In the genomic region with DNA sequence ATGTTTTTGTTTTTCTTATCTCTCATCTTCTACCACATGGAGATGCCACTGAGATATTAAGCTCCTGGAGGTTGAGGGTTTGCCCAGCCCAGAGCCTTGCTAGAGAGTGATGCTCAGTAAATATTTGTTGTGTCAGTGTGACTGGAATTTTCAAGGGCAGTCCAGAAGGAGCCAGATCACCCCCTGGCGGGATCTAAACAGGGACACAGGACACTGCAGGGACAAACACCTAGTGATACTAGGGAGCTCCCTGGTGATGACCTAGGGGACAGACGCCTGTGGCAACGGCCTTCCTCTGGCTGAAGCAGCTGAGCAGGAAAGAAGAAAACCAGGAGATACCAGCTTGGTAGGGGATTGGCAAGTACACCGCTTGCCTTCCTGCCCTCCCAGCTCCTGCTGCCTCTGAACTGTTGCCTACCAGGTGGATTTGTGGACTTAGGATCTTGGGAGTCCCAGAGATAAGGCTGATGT, we compare ENCODE assay signal across 1 cellular context.
TF ChIP-seq lines count a peak whose summit lies in the region.

No MANE protein-coding gene starts in this region.

TF ChIP-seq in HepG2, 621 proteins besides CTCF, POLR2A, EP300 and RAD21 (continued from another document and continues in another):
- no peak for TF ChIP-seq HNF4G (IDR thresholded peaks at IDR 0.05; ENCODE audit: borderline replicate concordance, low read depth, low read length)
- TF ChIP-seq HNF4G (CRISPR knock-in tag; IDR thresholded peaks at IDR 0.05; ENCODE audit: borderline replicate concordance, low read depth): no peak
- 0 out of 2 replicates have a peak, but pooled peaks have one; percentile 34 for TF ChIP-seq NFE2L2 (IDR thresholded peaks at IDR 0.05; ENCODE audit: low read length)
- TF ChIP-seq ZNF792 (CRISPR knock-in tag; IDR thresholded peaks at IDR 0.05): peak; percentile 79; the same call in 1 of the 2 replicates
- TF ChIP-seq CBX1 (IDR thresholded peaks at IDR 0.05; ENCODE audit: low read depth): peak; percentile 81
- TF ChIP-seq REPIN1 (CRISPR knock-in tag; IDR thresholded peaks at IDR 0.05; ENCODE audit: borderline replicate concordance, low read depth): peak; percentile 70; the same call in 1 of the 2 replicates
- TF ChIP-seq, protein P1, sequence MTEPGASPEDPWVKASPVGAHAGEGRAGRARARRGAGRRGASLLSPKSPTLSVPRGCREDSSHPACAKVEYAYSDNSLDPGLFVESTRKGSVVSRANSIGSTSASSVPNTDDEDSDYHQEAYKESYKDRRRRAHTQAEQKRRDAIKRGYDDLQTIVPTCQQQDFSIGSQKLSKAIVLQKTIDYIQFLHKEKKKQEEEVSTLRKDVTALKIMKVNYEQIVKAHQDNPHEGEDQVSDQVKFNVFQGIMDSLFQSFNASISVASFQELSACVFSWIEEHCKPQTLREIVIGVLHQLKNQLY (CRISPR knock-in tag; IDR thresholded peaks at IDR 0.05): peak; percentile 66
- TF ChIP-seq, protein P2, sequence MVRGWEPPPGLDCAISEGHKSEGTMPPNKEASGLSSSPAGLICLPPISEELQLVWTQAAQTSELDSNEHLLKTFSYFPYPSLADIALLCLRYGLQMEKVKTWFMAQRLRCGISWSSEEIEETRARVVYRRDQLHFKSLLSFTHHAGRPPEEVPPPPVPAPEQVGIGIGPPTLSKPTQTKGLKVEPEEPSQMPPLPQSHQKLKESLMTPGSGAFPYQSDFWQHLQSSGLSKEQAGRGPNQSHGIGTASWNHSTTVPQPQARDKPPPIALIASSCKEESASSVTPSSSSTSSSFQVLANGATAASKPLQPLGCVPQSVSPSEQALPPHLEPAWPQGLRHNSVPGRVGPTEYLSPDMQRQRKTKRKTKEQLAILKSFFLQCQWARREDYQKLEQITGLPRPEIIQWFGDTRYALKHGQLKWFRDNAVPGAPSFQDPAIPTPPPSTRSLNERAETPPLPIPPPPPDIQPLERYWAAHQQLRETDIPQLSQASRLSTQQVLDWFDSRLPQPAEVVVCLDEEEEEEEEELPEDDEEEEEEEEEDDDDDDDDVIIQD (CRISPR knock-in tag; IDR thresholded peaks at IDR 0.05; ENCODE audit: low read depth): peak; percentile 63
- peak; percentile 84; the same call in 1 of the 2 replicates for TF ChIP-seq ZNF749 (CRISPR knock-in tag; IDR thresholded peaks at IDR 0.05; ENCODE audit: borderline replicate concordance)
- no peak for TF ChIP-seq LCORL (IDR thresholded peaks at IDR 0.05)
- peak; percentile 84 for TF ChIP-seq LCORL (CRISPR knock-in tag; IDR thresholded peaks at IDR 0.05)
- TF ChIP-seq, protein P3, sequence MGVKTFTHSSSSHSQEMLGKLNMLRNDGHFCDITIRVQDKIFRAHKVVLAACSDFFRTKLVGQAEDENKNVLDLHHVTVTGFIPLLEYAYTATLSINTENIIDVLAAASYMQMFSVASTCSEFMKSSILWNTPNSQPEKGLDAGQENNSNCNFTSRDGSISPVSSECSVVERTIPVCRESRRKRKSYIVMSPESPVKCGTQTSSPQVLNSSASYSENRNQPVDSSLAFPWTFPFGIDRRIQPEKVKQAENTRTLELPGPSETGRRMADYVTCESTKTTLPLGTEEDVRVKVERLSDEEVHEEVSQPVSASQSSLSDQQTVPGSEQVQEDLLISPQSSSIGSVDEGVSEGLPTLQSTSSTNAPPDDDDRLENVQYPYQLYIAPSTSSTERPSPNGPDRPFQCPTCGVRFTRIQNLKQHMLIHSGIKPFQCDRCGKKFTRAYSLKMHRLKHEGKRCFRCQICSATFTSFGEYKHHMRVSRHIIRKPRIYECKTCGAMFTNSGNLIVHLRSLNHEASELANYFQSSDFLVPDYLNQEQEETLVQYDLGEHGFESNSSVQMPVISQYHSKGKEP (CRISPR knock-in tag; IDR thresholded peaks at IDR 0.05): 0 out of 2 replicates have a peak, but pooled peaks have one; percentile 22
- TF ChIP-seq, protein P4, sequence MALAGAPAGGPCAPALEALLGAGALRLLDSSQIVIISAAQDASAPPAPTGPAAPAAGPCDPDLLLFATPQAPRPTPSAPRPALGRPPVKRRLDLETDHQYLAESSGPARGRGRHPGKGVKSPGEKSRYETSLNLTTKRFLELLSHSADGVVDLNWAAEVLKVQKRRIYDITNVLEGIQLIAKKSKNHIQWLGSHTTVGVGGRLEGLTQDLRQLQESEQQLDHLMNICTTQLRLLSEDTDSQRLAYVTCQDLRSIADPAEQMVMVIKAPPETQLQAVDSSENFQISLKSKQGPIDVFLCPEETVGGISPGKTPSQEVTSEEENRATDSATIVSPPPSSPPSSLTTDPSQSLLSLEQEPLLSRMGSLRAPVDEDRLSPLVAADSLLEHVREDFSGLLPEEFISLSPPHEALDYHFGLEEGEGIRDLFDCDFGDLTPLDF (CRISPR knock-in tag; IDR thresholded peaks at IDR 0.05): no peak
- peak; percentile 88; the same call in 1 of the 2 replicates for TF ChIP-seq ZFP36L1 (CRISPR knock-in tag; IDR thresholded peaks at IDR 0.05)
- peak; percentile 88 for TF ChIP-seq GATAD2A (CRISPR knock-in tag; IDR thresholded peaks at IDR 0.05)
- peak; percentile 64; the same call in 1 of the 2 replicates for TF ChIP-seq TGIF2 (CRISPR knock-in tag; IDR thresholded peaks at IDR 0.05)
- TF ChIP-seq ZNF501 (CRISPR knock-in tag; IDR thresholded peaks at IDR 0.05): peak; percentile 89
- no peak for TF ChIP-seq NONO (IDR thresholded peaks at IDR 0.05)
- TF ChIP-seq NONO (CRISPR knock-in tag; conservative IDR thresholded peaks at IDR 0.05): 0 out of 2 replicates have a peak, but pooled peaks have one; percentile 27
- TF ChIP-seq, protein P5, sequence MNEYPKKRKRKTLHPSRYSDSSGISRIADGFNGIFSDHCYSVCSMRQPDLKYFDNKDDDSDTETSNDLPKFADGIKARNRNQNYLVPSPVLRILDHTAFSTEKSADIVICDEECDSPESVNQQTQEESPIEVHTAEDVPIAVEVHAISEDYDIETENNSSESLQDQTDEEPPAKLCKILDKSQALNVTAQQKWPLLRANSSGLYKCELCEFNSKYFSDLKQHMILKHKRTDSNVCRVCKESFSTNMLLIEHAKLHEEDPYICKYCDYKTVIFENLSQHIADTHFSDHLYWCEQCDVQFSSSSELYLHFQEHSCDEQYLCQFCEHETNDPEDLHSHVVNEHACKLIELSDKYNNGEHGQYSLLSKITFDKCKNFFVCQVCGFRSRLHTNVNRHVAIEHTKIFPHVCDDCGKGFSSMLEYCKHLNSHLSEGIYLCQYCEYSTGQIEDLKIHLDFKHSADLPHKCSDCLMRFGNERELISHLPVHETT (CRISPR knock-in tag; conservative IDR thresholded peaks at IDR 0.05): peak; percentile 72; the same call in 1 of the 2 replicates
- TF ChIP-seq, protein P6, sequence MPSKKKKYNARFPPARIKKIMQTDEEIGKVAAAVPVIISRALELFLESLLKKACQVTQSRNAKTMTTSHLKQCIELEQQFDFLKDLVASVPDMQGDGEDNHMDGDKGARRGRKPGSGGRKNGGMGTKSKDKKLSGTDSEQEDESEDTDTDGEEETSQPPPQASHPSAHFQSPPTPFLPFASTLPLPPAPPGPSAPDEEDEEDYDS (CRISPR knock-in tag; IDR thresholded peaks at IDR 0.05): peak; percentile 37; the same call in 1 of the 2 replicates
- TF ChIP-seq RCOR2 (CRISPR knock-in tag; IDR thresholded peaks at IDR 0.05): peak; percentile 64
- TF ChIP-seq, protein P7, sequence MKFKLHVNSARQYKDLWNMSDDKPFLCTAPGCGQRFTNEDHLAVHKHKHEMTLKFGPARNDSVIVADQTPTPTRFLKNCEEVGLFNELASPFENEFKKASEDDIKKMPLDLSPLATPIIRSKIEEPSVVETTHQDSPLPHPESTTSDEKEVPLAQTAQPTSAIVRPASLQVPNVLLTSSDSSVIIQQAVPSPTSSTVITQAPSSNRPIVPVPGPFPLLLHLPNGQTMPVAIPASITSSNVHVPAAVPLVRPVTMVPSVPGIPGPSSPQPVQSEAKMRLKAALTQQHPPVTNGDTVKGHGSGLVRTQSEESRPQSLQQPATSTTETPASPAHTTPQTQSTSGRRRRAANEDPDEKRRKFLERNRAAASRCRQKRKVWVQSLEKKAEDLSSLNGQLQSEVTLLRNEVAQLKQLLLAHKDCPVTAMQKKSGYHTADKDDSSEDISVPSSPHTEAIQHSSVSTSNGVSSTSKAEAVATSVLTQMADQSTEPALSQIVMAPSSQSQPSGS (CRISPR knock-in tag; IDR thresholded peaks at IDR 0.05): peak; percentile 70; the same call in 1 of the 2 replicates
- TF ChIP-seq, protein P8, sequence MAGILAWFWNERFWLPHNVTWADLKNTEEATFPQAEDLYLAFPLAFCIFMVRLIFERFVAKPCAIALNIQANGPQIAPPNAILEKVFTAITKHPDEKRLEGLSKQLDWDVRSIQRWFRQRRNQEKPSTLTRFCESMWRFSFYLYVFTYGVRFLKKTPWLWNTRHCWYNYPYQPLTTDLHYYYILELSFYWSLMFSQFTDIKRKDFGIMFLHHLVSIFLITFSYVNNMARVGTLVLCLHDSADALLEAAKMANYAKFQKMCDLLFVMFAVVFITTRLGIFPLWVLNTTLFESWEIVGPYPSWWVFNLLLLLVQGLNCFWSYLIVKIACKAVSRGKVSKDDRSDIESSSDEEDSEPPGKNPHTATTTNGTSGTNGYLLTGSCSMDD (CRISPR knock-in tag; IDR thresholded peaks at IDR 0.05): no peak
- TF ChIP-seq, protein P9, sequence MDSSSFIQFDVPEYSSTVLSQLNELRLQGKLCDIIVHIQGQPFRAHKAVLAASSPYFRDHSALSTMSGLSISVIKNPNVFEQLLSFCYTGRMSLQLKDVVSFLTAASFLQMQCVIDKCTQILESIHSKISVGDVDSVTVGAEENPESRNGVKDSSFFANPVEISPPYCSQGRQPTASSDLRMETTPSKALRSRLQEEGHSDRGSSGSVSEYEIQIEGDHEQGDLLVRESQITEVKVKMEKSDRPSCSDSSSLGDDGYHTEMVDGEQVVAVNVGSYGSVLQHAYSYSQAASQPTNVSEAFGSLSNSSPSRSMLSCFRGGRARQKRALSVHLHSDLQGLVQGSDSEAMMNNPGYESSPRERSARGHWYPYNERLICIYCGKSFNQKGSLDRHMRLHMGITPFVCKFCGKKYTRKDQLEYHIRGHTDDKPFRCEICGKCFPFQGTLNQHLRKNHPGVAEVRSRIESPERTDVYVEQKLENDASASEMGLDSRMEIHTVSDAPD (CRISPR knock-in tag; IDR thresholded peaks at IDR 0.05): peak; percentile 31; the same call in 1 of the 2 replicates
- 0 out of 2 replicates have a peak, but pooled peaks have one; percentile 70 for TF ChIP-seq TOE1 (CRISPR knock-in tag; IDR thresholded peaks at IDR 0.05)
- TF ChIP-seq, protein P10, sequence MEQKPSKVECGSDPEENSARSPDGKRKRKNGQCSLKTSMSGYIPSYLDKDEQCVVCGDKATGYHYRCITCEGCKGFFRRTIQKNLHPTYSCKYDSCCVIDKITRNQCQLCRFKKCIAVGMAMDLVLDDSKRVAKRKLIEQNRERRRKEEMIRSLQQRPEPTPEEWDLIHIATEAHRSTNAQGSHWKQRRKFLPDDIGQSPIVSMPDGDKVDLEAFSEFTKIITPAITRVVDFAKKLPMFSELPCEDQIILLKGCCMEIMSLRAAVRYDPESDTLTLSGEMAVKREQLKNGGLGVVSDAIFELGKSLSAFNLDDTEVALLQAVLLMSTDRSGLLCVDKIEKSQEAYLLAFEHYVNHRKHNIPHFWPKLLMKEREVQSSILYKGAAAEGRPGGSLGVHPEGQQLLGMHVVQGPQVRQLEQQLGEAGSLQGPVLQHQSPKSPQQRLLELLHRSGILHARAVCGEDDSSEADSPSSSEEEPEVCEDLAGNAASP (CRISPR knock-in tag; IDR thresholded peaks at IDR 0.05; ENCODE audit: borderline replicate concordance): peak; percentile 58; the same call in 1 of the 2 replicates
- 0 out of 2 replicates have a peak, but pooled peaks have one; percentile 67 for TF ChIP-seq ZSCAN21 (CRISPR knock-in tag; IDR thresholded peaks at IDR 0.05; ENCODE audit: borderline replicate concordance)
- peak; percentile 89 for TF ChIP-seq BCL6 (CRISPR knock-in tag; IDR thresholded peaks at IDR 0.05)
- TF ChIP-seq, protein P11, sequence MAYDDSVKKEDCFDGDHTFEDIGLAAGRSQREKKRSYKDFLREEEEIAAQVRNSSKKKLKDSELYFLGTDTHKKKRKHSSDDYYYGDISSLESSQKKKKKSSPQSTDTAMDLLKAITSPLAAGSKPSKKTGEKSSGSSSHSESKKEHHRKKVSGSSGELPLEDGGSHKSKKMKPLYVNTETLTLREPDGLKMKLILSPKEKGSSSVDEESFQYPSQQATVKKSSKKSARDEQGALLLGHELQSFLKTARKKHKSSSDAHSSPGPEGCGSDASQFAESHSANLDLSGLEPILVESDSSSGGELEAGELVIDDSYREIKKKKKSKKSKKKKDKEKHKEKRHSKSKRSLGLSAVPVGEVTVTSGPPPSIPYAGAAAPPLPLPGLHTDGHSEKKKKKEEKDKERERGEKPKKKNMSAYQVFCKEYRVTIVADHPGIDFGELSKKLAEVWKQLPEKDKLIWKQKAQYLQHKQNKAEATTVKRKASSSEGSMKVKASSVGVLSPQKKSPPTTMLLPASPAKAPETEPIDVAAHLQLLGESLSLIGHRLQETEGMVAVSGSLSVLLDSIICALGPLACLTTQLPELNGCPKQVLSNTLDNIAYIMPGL (CRISPR knock-in tag; IDR thresholded peaks at IDR 0.05; ENCODE audit: borderline replicate concordance in 1 of 2, low read depth in 1 of 2): peak; percentile 69 to 84; a peak in 3 of 4 replicates
- TF ChIP-seq, protein P12, sequence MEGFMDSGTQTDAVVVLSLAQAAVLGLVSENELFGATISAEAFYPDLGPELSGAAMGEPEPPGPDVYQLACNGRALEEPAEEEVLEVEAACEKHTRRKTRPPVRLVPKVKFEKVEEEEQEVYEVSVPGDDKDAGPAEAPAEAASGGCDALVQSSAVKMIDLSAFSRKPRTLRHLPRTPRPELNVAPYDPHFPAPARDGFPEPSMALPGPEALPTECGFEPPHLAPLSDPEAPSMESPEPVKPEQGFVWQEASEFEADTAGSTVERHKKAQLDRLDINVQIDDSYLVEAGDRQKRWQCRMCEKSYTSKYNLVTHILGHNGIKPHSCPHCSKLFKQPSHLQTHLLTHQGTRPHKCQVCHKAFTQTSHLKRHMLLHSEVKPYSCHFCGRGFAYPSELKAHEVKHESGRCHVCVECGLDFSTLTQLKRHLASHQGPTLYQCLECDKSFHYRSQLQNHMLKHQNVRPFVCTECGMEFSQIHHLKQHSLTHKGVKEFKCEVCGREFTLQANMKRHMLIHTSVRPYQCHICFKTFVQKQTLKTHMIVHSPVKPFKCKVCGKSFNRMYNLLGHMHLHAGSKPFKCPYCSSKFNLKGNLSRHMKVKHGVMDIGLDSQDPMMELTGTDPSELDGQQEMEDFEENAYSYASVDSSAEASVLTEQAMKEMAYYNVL (CRISPR knock-in tag; IDR thresholded peaks at IDR 0.05; ENCODE audit: borderline replicate concordance): peak; percentile 50; the same call in 1 of the 2 replicates
- TF ChIP-seq ZFP1 (CRISPR knock-in tag; IDR thresholded peaks at IDR 0.05): no peak; the same call in 1 of the 2 replicates
- peak; percentile 98 for TF ChIP-seq STAG1 (CRISPR knock-in tag; IDR thresholded peaks at IDR 0.05)
- no peak for TF ChIP-seq SP140L (CRISPR knock-in tag; IDR thresholded peaks at IDR 0.05; ENCODE audit: borderline replicate concordance)
- TF ChIP-seq, protein P13, sequence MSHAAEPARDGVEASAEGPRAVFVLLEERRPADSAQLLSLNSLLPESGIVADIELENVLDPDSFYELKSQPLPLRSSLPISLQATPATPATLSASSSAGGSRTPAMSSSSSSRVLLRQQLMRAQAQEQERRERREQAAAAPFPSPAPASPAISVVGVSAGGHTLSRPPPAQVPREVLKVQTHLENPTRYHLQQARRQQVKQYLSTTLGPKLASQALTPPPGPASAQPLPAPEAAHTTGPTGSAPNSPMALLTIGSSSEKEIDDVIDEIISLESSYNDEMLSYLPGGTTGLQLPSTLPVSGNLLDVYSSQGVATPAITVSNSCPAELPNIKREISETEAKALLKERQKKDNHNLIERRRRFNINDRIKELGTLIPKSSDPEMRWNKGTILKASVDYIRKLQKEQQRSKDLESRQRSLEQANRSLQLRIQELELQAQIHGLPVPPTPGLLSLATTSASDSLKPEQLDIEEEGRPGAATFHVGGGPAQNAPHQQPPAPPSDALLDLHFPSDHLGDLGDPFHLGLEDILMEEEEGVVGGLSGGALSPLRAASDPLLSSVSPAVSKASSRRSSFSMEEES (CRISPR knock-in tag; IDR thresholded peaks at IDR 0.05): peak; percentile 60
- TF ChIP-seq KDM5A (IDR thresholded peaks at IDR 0.05; ENCODE audit: borderline replicate concordance, low read length): no peak
